1 cellular context compared by ENCODE assay signal in the genomic region with DNA sequence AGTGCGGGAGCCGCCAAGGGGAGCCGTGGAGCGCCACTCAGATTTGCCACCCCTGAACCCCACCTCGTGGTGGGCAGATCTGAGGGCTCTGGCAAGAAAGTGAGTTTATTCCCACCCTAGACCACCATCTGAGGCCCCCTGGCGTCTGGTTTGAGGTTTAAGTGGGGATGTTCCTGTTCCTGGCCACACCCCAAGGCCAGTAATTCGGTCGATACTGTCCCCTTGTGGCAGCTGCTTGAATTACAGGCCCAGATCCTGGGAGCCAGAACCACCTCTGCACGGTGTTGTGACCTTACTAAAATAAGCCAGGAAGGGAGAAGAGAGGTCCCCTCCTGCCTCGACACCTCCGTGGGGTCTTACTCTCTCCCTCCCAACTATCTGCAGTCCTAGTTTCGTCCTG.
TF ChIP-seq lines count a peak whose summit lies in the region.

No MANE protein-coding gene starts in this region.

TF ChIP-seq in K562, 482 proteins besides CTCF, POLR2A, EP300 and RAD21:
- TF ChIP-seq UBTF (IDR thresholded peaks at IDR 0.05; ENCODE audit: borderline replicate concordance in 1 of 2, low read depth in 2 of 2, low read length in 2 of 2) (no peak), NFIC (IDR thresholded peaks at IDR 0.05) (peak; percentile 31; the same call in 1 of the 2 replicates), CBX5 (IDR thresholded peaks at IDR 0.05; ENCODE audit: borderline replicate concordance, low read depth) (peak; percentile 86), ZNF143 (CRISPR knock-in tag; IDR thresholded peaks at IDR 0.05) (no peak), SP1 (CRISPR knock-in tag; IDR thresholded peaks at IDR 0.05) (0 out of 2 replicates have a peak, but pooled peaks have one; percentile 50), CHD4 (IDR thresholded peaks at IDR 0.05; ENCODE audit: insufficient read depth, insufficient replicate concordance, low read depth, low read length, poor library complexity, severe bottlenecking) (peak; percentile 12), TEAD1 (CRISPR knock-in tag; IDR thresholded peaks at IDR 0.05) (0 out of 4 replicates have a peak, but pooled peaks of 1 of the 2 experiments have one; percentile 45), ZNF785 (CRISPR knock-in tag; IDR thresholded peaks at IDR 0.05) (no peak), ZBTB7A (IDR thresholded peaks at IDR 0.05; ENCODE audit: borderline replicate concordance, control insufficient read depth, low read depth, low read length) (peak; percentile 59; the same call in 1 of the 2 replicates), ATF1 (CRISPR knock-in tag; IDR thresholded peaks at IDR 0.05) (no peak), ATF1 (tag; IDR thresholded peaks at IDR 0.05) (0 out of 2 replicates have a peak, but pooled peaks have one; percentile 10), TCF7L2 (IDR thresholded peaks at IDR 0.05; ENCODE audit: low read depth, low read length) (no peak), KDM5B (IDR thresholded peaks at IDR 0.05; ENCODE audit: insufficient replicate concordance, low read depth, low read length) (no peak), CBX3 (IDR thresholded peaks at IDR 0.05; ENCODE audit: borderline replicate concordance in 1 of 2, low read length in 2 of 2) (peak in 1 of 2 experiments; percentile 94; a peak in 2 of 3 replicates), TRIM28 (IDR thresholded peaks at IDR 0.05) (peak; percentile 77), ESRRA (IDR thresholded peaks at IDR 0.05; ENCODE audit: borderline replicate concordance, low read depth) (no peak), BACH1 (tag; IDR thresholded peaks at IDR 0.05) (no peak), HMBOX1 (IDR thresholded peaks at IDR 0.05) (no peak), CBX1 (IDR thresholded peaks at IDR 0.05; ENCODE audit: low read depth) (0 out of 2 replicates have a peak, but pooled peaks have one; percentile 66), RFX5 (IDR thresholded peaks at IDR 0.05; ENCODE audit: low read depth, low read length) (no peak), SMC3 (conservative IDR thresholded peaks at IDR 0.05; ENCODE audit: insufficient read depth, low read depth, low read length) (peak; percentile 28; the same call in 1 of the 2 replicates), CHAMP1 (IDR thresholded peaks at IDR 0.05) (0 out of 2 replicates have a peak, but pooled peaks have one; percentile 17), MIER1 (IDR thresholded peaks at IDR 0.05; ENCODE audit: low read depth) (no peak), KLF16 (IDR thresholded peaks at IDR 0.05) (0 out of 2 replicates have a peak, but pooled peaks have one; percentile 8), SPI1 (IDR thresholded peaks at IDR 0.05; ENCODE audit: borderline replicate concordance, low read depth, low read length) (0 out of 2 replicates have a peak, but pooled peaks have one; percentile 13), KAT2B (IDR thresholded peaks at IDR 0.05; ENCODE audit: low read depth, low read length) (no peak), ZZZ3 (IDR thresholded peaks at IDR 0.05) (no peak)
- TF ChIP-seq, protein P1, sequence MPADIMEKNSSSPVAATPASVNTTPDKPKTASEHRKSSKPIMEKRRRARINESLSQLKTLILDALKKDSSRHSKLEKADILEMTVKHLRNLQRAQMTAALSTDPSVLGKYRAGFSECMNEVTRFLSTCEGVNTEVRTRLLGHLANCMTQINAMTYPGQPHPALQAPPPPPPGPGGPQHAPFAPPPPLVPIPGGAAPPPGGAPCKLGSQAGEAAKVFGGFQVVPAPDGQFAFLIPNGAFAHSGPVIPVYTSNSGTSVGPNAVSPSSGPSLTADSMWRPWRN (IDR thresholded peaks at IDR 0.05; ENCODE audit: low read depth), result no peak
- TF ChIP-seq, protein P2, sequence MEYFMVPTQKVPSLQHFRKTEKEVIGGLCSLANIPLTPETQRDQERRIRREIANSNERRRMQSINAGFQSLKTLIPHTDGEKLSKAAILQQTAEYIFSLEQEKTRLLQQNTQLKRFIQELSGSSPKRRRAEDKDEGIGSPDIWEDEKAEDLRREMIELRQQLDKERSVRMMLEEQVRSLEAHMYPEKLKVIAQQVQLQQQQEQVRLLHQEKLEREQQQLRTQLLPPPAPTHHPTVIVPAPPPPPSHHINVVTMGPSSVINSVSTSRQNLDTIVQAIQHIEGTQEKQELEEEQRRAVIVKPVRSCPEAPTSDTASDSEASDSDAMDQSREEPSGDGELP (CRISPR knock-in tag; IDR thresholded peaks at IDR 0.05; ENCODE audit: borderline replicate concordance), result peak; percentile 35; the same call in 1 of the 2 replicates
- TF ChIP-seq, protein P3, sequence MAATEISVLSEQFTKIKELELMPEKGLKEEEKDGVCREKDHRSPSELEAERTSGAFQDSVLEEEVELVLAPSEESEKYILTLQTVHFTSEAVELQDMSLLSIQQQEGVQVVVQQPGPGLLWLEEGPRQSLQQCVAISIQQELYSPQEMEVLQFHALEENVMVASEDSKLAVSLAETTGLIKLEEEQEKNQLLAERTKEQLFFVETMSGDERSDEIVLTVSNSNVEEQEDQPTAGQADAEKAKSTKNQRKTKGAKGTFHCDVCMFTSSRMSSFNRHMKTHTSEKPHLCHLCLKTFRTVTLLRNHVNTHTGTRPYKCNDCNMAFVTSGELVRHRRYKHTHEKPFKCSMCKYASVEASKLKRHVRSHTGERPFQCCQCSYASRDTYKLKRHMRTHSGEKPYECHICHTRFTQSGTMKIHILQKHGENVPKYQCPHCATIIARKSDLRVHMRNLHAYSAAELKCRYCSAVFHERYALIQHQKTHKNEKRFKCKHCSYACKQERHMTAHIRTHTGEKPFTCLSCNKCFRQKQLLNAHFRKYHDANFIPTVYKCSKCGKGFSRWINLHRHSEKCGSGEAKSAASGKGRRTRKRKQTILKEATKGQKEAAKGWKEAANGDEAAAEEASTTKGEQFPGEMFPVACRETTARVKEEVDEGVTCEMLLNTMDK (IDR thresholded peaks at IDR 0.05; ENCODE audit: borderline replicate concordance, insufficient read depth, low read depth, low read length, poor library complexity, severe bottlenecking), result peak; percentile 55
